ENCODE assay signal across 33 cellular contexts in the genomic region with DNA sequence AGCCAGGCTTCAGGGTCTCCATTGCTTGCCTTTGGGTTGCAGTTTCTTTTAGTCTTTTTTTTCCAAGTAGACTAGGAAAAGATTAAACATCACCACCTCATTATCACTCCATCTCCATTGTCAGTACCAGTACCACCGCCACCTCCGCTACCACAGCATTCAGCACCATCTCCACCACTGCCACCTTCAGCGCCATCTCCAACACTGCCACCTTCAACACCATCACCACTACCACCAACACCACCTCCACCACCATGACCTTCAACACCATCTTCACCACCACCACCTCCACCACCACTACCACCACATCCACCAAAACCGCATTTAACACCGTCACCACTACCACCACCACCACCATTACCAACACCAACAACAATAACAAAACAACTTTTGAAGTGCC.
"Had no signal": no experiment of that assay in that cellular context is flagged by ENCODE, and none has a peak within 500 bp of the region (broad histone marks: within the 10 kb centered on the region; RNA-seq: fewer than 3 reads in every experiment).

No MANE protein-coding gene starts in this region.

- H3K27me3 ChIP-seq: adrenal gland, body of pancreas had no signal

- ATAC-seq: activated CD4-positive, alpha-beta T cell treated with anti-CD3 and anti-CD28 coated beads for 36 hours; activated CD8-positive, alpha-beta memory T cell treated with anti-CD3 and anti-CD28 coated beads, Interleukin-2, amount 10 ng/mL, durations not matched to agents 7 days and 5 days; activated CD8-positive, alpha-beta T cell treated with anti-CD3 and anti-CD28 coated beads, Interleukin-2, amount 10 ng/mL, durations not matched to agents 7 days and 5 days; activated naive CD4-positive, alpha-beta T cell treated with anti-CD3 and anti-CD28 coated beads, Interleukin-2, amount 50 U/mL, for 72 hours; activated naive CD8-positive, alpha-beta T cell treated with anti-CD3 and anti-CD28 coated beads, Interleukin-2, amount 50 U/mL, for 24 hours; body of pancreas had no signal

- H3K36me3 ChIP-seq: adrenal gland, esophagus squamous epithelium had no signal

- FAIRE-seq: colon, endometrium, endothelial cell of umbilical vein, frontal cortex had no signal

- H3K4me1 Mint-ChIP-seq: activated CD4-positive, alpha-beta T cell treated with anti-CD3 and anti-CD28 coated beads for 36 hours; activated CD4-positive, alpha-beta T cell treated with anti-CD3 and anti-CD28 coated beads, Interleukin-2, amount 10 ng/mL, durations not matched to agents 24 days and 14 days; activated CD8-positive, alpha-beta memory T cell treated with anti-CD3 and anti-CD28 coated beads, Interleukin-2, amount 10 ng/mL, durations not matched to agents 7 days and 5 days; activated naive CD4-positive, alpha-beta T cell treated with anti-CD3 and anti-CD28 coated beads, Interleukin-2, amount 10 ng/mL, durations not matched to agents 7 days and 5 days; activated naive CD8-positive, alpha-beta T cell treated with anti-CD3 and anti-CD28 coated beads, Interleukin-2, amount 50 U/mL, for 24 hours had no signal

- H3K27ac Mint-ChIP-seq: activated CD4-positive, alpha-beta memory T cell treated with anti-CD3 and anti-CD28 coated beads for 36 hours; activated CD4-positive, alpha-beta T cell treated with anti-CD3 and anti-CD28 coated beads for 36 hours; activated CD4-positive, alpha-beta T cell treated with anti-CD3 and anti-CD28 coated beads, Interleukin-2, amount 10 ng/mL, durations not matched to agents 24 days and 14 days; activated CD8-positive, alpha-beta memory T cell treated with anti-CD3 and anti-CD28 coated beads, Interleukin-2, amount 10 ng/mL, durations not matched to agents 7 days and 5 days; activated CD8-positive, alpha-beta T cell treated with anti-CD3 and anti-CD28 coated beads, Interleukin-2, amount 10 ng/mL, durations not matched to agents 7 days and 5 days; activated naive CD4-positive, alpha-beta T cell treated with anti-CD3 and anti-CD28 coated beads, Interleukin-2, amount 10 ng/mL, durations not matched to agents 7 days and 5 days; activated naive CD4-positive, alpha-beta T cell treated with anti-CD3 and anti-CD28 coated beads, Interleukin-2, amount 50 U/mL, for 72 hours; activated naive CD8-positive, alpha-beta T cell treated with anti-CD3 and anti-CD28 coated beads, Interleukin-2, amount 50 U/mL, for 24 hours; activated T-helper 1 cell treated with anti-CD3 and anti-CD28 coated beads, Interleukin-12 subunit alpha, Interleukin-12 subunit beta, Interleukin-2, Interleukin-4 antibody, amounts not matched to agents 30 ng/mL and 10 ng/mL and 1 ng/mL, durations not matched to agents 14 hours and 24 hours and 36 hours; activated T-helper 2 cell treated with anti-CD3 and anti-CD28 coated beads, Interferon-gamma antibody, Interleukin-2, Interleukin-4, amounts not matched to agents 10 μg/mL and 5 μg/mL and 100 μg/mL, durations not matched to agents 14 hours and 24 hours and 36 hours had no signal

- H3K9me3 ChIP-seq: adrenal gland, body of pancreas, esophagus squamous epithelium had no signal

- H3K9me3 Mint-ChIP-seq: activated CD4-positive, alpha-beta memory T cell treated with anti-CD3 and anti-CD28 coated beads for 36 hours; activated CD4-positive, alpha-beta T cell treated with anti-CD3 and anti-CD28 coated beads, Interleukin-2, amount 10 ng/mL, durations not matched to agents 24 days and 14 days; activated naive CD4-positive, alpha-beta T cell treated with anti-CD3 and anti-CD28 coated beads, Interleukin-2, amount 10 ng/mL, durations not matched to agents 7 days and 5 days; activated naive CD8-positive, alpha-beta T cell treated with anti-CD3 and anti-CD28 coated beads, Interleukin-2, amount 50 U/mL, for 24 hours; activated T-helper 2 cell treated with anti-CD3 and anti-CD28 coated beads, Interferon-gamma antibody, Interleukin-2, Interleukin-4, amounts not matched to agents 10 μg/mL and 5 μg/mL and 100 μg/mL, durations not matched to agents 14 hours and 24 hours and 36 hours had no signal

- DNase-seq: activated CD4-positive, alpha-beta memory T cell treated with anti-CD3 and anti-CD28 coated beads for 36 hours; activated CD4-positive, alpha-beta T cell treated with anti-CD3 and anti-CD28 coated beads for 36 hours; activated CD4-positive, alpha-beta T cell treated with anti-CD3 and anti-CD28 coated beads, Interleukin-2, amount 10 ng/mL, durations not matched to agents 24 days and 14 days; activated CD4-positive, CD25-positive, alpha-beta regulatory T cell; activated CD4-positive, CD25-positive, alpha-beta regulatory T cell treated with anti-CD3 and anti-CD28 coated beads, Interleukin-2, amount 50 U/mL, for 72 hours; activated CD8-positive, alpha-beta memory T cell treated with anti-CD3 and anti-CD28 coated beads, Interleukin-2, amount 10 ng/mL, durations not matched to agents 7 days and 5 days; activated CD8-positive, alpha-beta memory T cell treated with anti-CD3 and anti-CD28 coated beads, Interleukin-2, amount 50 U/mL, for 4 hours; activated CD8-positive, alpha-beta T cell treated with anti-CD3 and anti-CD28 coated beads, Interleukin-2, amount 10 ng/mL, durations not matched to agents 7 days and 5 days; activated effector memory CD4-positive, alpha-beta T cell treated with anti-CD3 and anti-CD28 coated beads, Interleukin-2, amount 50 U/mL, for 16 hours; activated naive CD4-positive, alpha-beta T cell; activated naive CD4-positive, alpha-beta T cell treated with anti-CD3 and anti-CD28 coated beads, Interleukin-2, amount 10 ng/mL, durations not matched to agents 7 days and 5 days; activated naive CD8-positive, alpha-beta T cell treated with anti-CD3 and anti-CD28 coated beads, Interleukin-2, amount 50 U/mL, for 24 hours; activated T-cell treated with anti-CD3 and anti-CD28 coated beads, Interleukin-2, amount 50 U/mL, for 1 hour; activated T-cell treated with anti-CD3 and anti-CD28 coated beads, Interleukin-2, amount 50 U/mL, for 48 hours; adrenal gland; amygdala; aorta; body of pancreas; caudate nucleus; cortex of kidney; dermis blood vessel endothelial cell; effector CD4-positive, alpha-beta T cell; esophagus squamous epithelium; head of caudate nucleus; T-helper 2 cell had no signal

- H3K4me3 Mint-ChIP-seq: activated CD4-positive, alpha-beta memory T cell treated with anti-CD3 and anti-CD28 coated beads for 36 hours; activated CD4-positive, alpha-beta T cell treated with anti-CD3 and anti-CD28 coated beads for 36 hours; activated CD4-positive, alpha-beta T cell treated with anti-CD3 and anti-CD28 coated beads, Interleukin-2, amount 10 ng/mL, durations not matched to agents 24 days and 14 days; activated CD8-positive, alpha-beta memory T cell treated with anti-CD3 and anti-CD28 coated beads, Interleukin-2, amount 10 ng/mL, durations not matched to agents 7 days and 5 days; activated CD8-positive, alpha-beta T cell treated with anti-CD3 and anti-CD28 coated beads, Interleukin-2, amount 10 ng/mL, durations not matched to agents 7 days and 5 days; activated naive CD4-positive, alpha-beta T cell treated with anti-CD3 and anti-CD28 coated beads, Interleukin-2, amount 10 ng/mL, durations not matched to agents 7 days and 5 days; activated naive CD8-positive, alpha-beta T cell treated with anti-CD3 and anti-CD28 coated beads, Interleukin-2, amount 50 U/mL, for 24 hours; activated T-helper 1 cell treated with anti-CD3 and anti-CD28 coated beads, Interleukin-12 subunit alpha, Interleukin-12 subunit beta, Interleukin-2, Interleukin-4 antibody, amounts not matched to agents 30 ng/mL and 10 ng/mL and 1 ng/mL, durations not matched to agents 14 hours and 24 hours and 36 hours had no signal

- H3K27me3 Mint-ChIP-seq: activated CD4-positive, alpha-beta T cell treated with anti-CD3 and anti-CD28 coated beads, Interleukin-2, amount 10 ng/mL, durations not matched to agents 24 days and 14 days; activated naive CD4-positive, alpha-beta T cell treated with anti-CD3 and anti-CD28 coated beads, Interleukin-2, amount 10 ng/mL, durations not matched to agents 7 days and 5 days had no signal

- H3K27ac ChIP-seq: adrenal gland, body of pancreas, epithelial cell of prostate, esophagus squamous epithelium had no signal

- H3K4me1 ChIP-seq: adrenal gland, body of pancreas, esophagus squamous epithelium had no signal

- H3K36me3 Mint-ChIP-seq: activated CD4-positive, alpha-beta memory T cell treated with anti-CD3 and anti-CD28 coated beads for 36 hours; activated CD8-positive, alpha-beta memory T cell treated with anti-CD3 and anti-CD28 coated beads, Interleukin-2, amount 10 ng/mL, durations not matched to agents 7 days and 5 days; activated naive CD4-positive, alpha-beta T cell treated with anti-CD3 and anti-CD28 coated beads, Interleukin-2, amount 10 ng/mL, durations not matched to agents 7 days and 5 days; activated naive CD4-positive, alpha-beta T cell treated with anti-CD3 and anti-CD28 coated beads, Interleukin-2, amount 50 U/mL, for 72 hours had no signal

- H3K4me3 ChIP-seq: adrenal gland, body of pancreas, esophagus squamous epithelium had no signal
